In genomic region chr5:62575066-62575465, GRCh38 we compare ENCODE assay signal across 25 cellular contexts.
"Had no signal": no experiment of that assay in that cellular context is flagged by ENCODE, and none has a peak within 500 bp of the region (broad histone marks: within the 10 kb centered on the region; RNA-seq: fewer than 3 reads in every experiment).

No MANE protein-coding gene starts in this region.

- H3K27ac ChIP-seq: esophagus muscularis mucosa, hepatocyte, left ventricle myocardium inferior, parathyroid adenoma, right lobe of liver, skin epidermis, stomach, suprapubic skin, tibial nerve had no signal

- H3K27ac Mint-ChIP-seq: activated B cell treated with CpG ODN at 0.5 μM for 24 hours; activated naive CD4-positive, alpha-beta T cell treated with anti-CD3 and anti-CD28 coated beads for 36 hours; brain; nephron; stimulated activated memory B cell treated with anti-CD40 and anti-IgM and Interleukin-4, amounts not matched to agents 10 μg/mL and 1 μg/mL and 100 μg/mL, for 72 hours had no signal

- H3K4me3 ChIP-seq: esophagus muscularis mucosa, hepatocyte, left ventricle myocardium inferior, right lobe of liver, skin epidermis, stomach, suprapubic skin, tibial nerve had no signal

- H3K36me3 ChIP-seq: esophagus muscularis mucosa, left ventricle myocardium inferior, right lobe of liver had no signal

- H3K9ac ChIP-seq: parathyroid adenoma had no signal

- H3K27me3 ChIP-seq: esophagus muscularis mucosa, hepatocyte, right lobe of liver, stomach, suprapubic skin, tibial nerve had no signal

- H3K27me3 Mint-ChIP-seq: activated B cell treated with CpG ODN at 0.5 μM for 24 hours; brain; stimulated activated memory B cell treated with anti-CD40 and anti-IgM and Interleukin-4, amounts not matched to agents 10 μg/mL and 1 μg/mL and 100 μg/mL, for 72 hours; T-cell had no signal

- H3K4me2 ChIP-seq: hepatocyte had no signal

- H3K4me3 Mint-ChIP-seq: activated B cell treated with CpG ODN at 0.5 μM for 24 hours; activated naive CD4-positive, alpha-beta T cell treated with anti-CD3 and anti-CD28 coated beads for 36 hours; activated T-cell treated with anti-CD3 and anti-CD28 coated beads, Interleukin-2, amount 50 U/mL, for 4 hours; brain; nephron; stimulated activated memory B cell treated with anti-CD40 and anti-IgM and Interleukin-4, amounts not matched to agents 10 μg/mL and 1 μg/mL and 100 μg/mL, for 72 hours; T-cell had no signal

- H3K9me3 ChIP-seq: esophagus muscularis mucosa, left ventricle myocardium inferior, right lobe of liver, stomach, suprapubic skin, tibial nerve had no signal

- H3K9me3 Mint-ChIP-seq: activated B cell treated with CpG ODN at 0.5 μM for 24 hours; activated naive CD4-positive, alpha-beta T cell treated with anti-CD3 and anti-CD28 coated beads for 36 hours; activated T-cell treated with anti-CD3 and anti-CD28 coated beads, Interleukin-2, amount 50 U/mL, for 4 hours; stimulated activated memory B cell treated with anti-CD40 and anti-IgM and Interleukin-4, amounts not matched to agents 10 μg/mL and 1 μg/mL and 100 μg/mL, for 72 hours; T-cell had no signal

- H3K4me1 ChIP-seq: esophagus muscularis mucosa, parathyroid adenoma, right lobe of liver, stomach, suprapubic skin, tibial nerve had no signal

- DNase-seq: activated B cell treated with CpG ODN at 0.5 μM for 24 hours; activated CD4-positive, alpha-beta T cell treated with anti-CD3 and anti-CD28 coated beads for 48 hours; activated naive CD4-positive, alpha-beta T cell treated with anti-CD3 and anti-CD28 coated beads for 36 hours; activated T-cell treated with anti-CD3 and anti-CD28 coated beads, Interleukin-2, amount 50 U/mL, for 4 hours; anterior cingulate cortex; caudate nucleus; dermis blood vessel endothelial cell; effector CD8-positive, alpha-beta T cell; glutamatergic neuron; kidney glomerular epithelial cell; left ventricle myocardium inferior; right lobe of liver; stimulated activated CD4-positive, alpha-beta T cell treated with anti-CD3 and anti-CD28 coated beads, Interleukin-2, amount 100 ng/mL, for 24 hours; stomach; T-cell; T1000 had no signal

- ATAC-seq: right lobe of liver; stimulated activated memory B cell treated with anti-CD40 and anti-IgM and Interleukin-4, amounts not matched to agents 10 μg/mL and 1 μg/mL and 100 μg/mL, for 72 hours; T-cell had no signal
